ENCODE assay signal across 14 cellular contexts in the genomic region with DNA sequence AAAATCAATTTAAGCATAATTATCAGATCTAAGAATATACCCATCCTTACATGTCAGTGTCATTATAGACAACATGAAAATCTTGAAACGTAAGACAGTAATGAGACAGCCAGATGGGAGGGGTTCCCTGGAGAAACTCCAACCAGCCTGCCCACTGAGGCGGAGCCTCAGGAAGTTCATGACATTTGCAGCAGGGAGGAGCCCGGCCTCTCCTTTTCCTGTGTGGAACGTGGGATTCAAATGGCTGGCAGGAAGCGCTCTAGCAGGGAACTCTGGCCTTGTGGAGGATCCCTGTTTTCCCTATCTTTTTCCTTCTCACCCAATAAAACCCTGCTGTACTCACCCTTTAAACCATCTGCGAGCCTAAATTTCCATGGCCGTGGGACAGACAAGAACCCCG.
DNase-seq lines count a peak whose midpoint lies in the region; ATAC-seq, FAIRE-seq and TF ChIP-seq lines count a peak whose summit lies in the region.
"Had no signal": no experiment of that assay in that cellular context is flagged by ENCODE, and none has a peak within 500 bp of the region (broad histone marks: within the 10 kb centered on the region; RNA-seq: fewer than 3 reads in every experiment).

No MANE protein-coding gene starts in this region.

- 68 to 73% methylated on average over 8 of the region's 8 CpGs for WGBS in lung, 2 donors

- H3K79me2 ChIP-seq in ACC112 (ENCODE audit: control insufficient read depth, insufficient read depth, low read length, unreplicated experiment): no peaks in the 10 kb centered on the region

- H3K27ac ChIP-seq in ACC112 (ENCODE audit: low read depth, low read length) (no peak overlapping the region), lung (ENCODE audit: low read depth in 1 of 2, low read length in 1 of 2) (peak overlapping the region; percentile 23 to 45), colonic mucosa (no peak overlapping the region)
- H3K27ac ChIP-seq: tibial nerve had no signal

- FAIRE-seq in RCC 7860 (lab: Jason Lieb, UNC): no peak

- H3K9me3 ChIP-seq in MG63 (no peaks in the 10 kb centered on the region; the same call in 1 of the 2 replicates), lung (ENCODE audit: control insufficient read depth in 2 of 2, insufficient read depth in 1 of 2, low read length in 1 of 2) (no peaks in the 10 kb centered on the region), colonic mucosa (no peaks in the 10 kb centered on the region)

- no peak overlapping the region for H3K9ac ChIP-seq in colonic mucosa (ENCODE audit: low read depth in 2 of 2, low read length in 2 of 2)

- H3K27me3 ChIP-seq in ACC112 (ENCODE audit: insufficient read depth, low read length): no peaks in the 10 kb centered on the region
- H3K27me3 ChIP-seq in MG63: no peaks in the 10 kb centered on the region
- H3K27me3 ChIP-seq in lung (ENCODE audit: control insufficient read depth, insufficient read depth): no peaks in the 10 kb centered on the region
- H3K27me3 ChIP-seq in colonic mucosa: no peaks in the 10 kb centered on the region
- H3K27me3 ChIP-seq: tibial nerve had no signal

- peak overlapping the region; percentile 69 for H2AFZ ChIP-seq in ACC112 (ENCODE audit: low read length, unreplicated experiment)

- peak overlapping the region; percentile 41; the same call in 1 of the 2 replicates for H3K4me3 ChIP-seq in ACC112 (ENCODE audit: low read depth, low read length)
- no peak overlapping the region for H3K4me3 ChIP-seq in MG63
- H3K4me3 ChIP-seq in fibroblast of mammary gland (ENCODE audit: control insufficient read depth, low read depth, low read length): no peak overlapping the region
- no peak overlapping the region for H3K4me3 ChIP-seq in lung
- no peak overlapping the region for H3K4me3 ChIP-seq in colonic mucosa
- H3K4me3 ChIP-seq: tibial nerve had no signal

- intact Hi-C loops in colonic mucosa (cut with DNase I): no loop called here

- ATAC-seq in lung (ENCODE audit: insufficient read depth, low FRiP score) (no peak), GM18870 (IDR thresholded peaks at IDR 0.05; ENCODE audit: unreplicated experiment) (no peak)

- H3K4me1 ChIP-seq in ACC112 (ENCODE audit: control insufficient read depth, insufficient read depth, low read length, unreplicated experiment) (no peaks in the 10 kb centered on the region), lung (ENCODE audit: control insufficient read depth in 2 of 2, insufficient read depth in 2 of 2, low read length in 2 of 2) (peaks cover 0 to 4% of the 10 kb centered on the region in 2 donors), colonic mucosa (no peaks in the 10 kb centered on the region)
- H3K4me1 ChIP-seq: tibial nerve had no signal

- TF ChIP-seq CTCF in fibroblast of mammary gland (conservative IDR thresholded peaks at IDR 0.05; ENCODE audit: control insufficient read depth, insufficient read depth, low read depth, low read length) (no peak), lung (IDR thresholded peaks at IDR 0.05; ENCODE audit: control extremely low read depth, extremely low read depth) (no peak), colonic mucosa (IDR thresholded peaks at IDR 0.05) (no peak)

- DNase-seq in MG63 (peak; percentile 67), fibroblast of mammary gland (ENCODE audit: low read depth) (peak; percentile 59), lung (ENCODE audit: low spot score) (no peak), RCC 7860 (ENCODE audit: low spot score) (no peak), colonic mucosa (no peak), hippocampal formation (lab: John Stamatoyannopoulos, UW) (no peak)
- DNase-seq: ACHN; activated CD4-positive, alpha-beta T cell treated with anti-CD3 and anti-CD28 coated beads for 4 hours; naive B cell; NCI-H146; SW 1271 had no signal

- H3K36me3 ChIP-seq in ACC112 (ENCODE audit: insufficient read depth, low read length): no peaks in the 10 kb centered on the region
- H3K36me3 ChIP-seq in MG63: no peaks in the 10 kb centered on the region
- H3K36me3 ChIP-seq in lung (ENCODE audit: control insufficient read depth in 2 of 2, insufficient read depth in 2 of 2, low read length in 2 of 2): no peaks in the 10 kb centered on the region
- no peaks in the 10 kb centered on the region for H3K36me3 ChIP-seq in colonic mucosa
- H3K36me3 ChIP-seq: tibial nerve had no signal

Comparison
In these comparisons a context has a peak if more than half of its experiments do, and no peak if none do; other contexts are left out.
1. H3K27ac ChIP-seq: peak in lung (2 of 2); none in ACC112 (single experiment) and colonic mucosa (single experiment).
2. DNase-seq: peak in MG63 (single experiment) and fibroblast of mammary gland (single experiment); none in lung (single experiment), RCC 7860 (single experiment), colonic mucosa (single experiment) and hippocampal formation (0 of 2).